ENCODE assay signal across 9 cellular contexts in the genomic region with DNA sequence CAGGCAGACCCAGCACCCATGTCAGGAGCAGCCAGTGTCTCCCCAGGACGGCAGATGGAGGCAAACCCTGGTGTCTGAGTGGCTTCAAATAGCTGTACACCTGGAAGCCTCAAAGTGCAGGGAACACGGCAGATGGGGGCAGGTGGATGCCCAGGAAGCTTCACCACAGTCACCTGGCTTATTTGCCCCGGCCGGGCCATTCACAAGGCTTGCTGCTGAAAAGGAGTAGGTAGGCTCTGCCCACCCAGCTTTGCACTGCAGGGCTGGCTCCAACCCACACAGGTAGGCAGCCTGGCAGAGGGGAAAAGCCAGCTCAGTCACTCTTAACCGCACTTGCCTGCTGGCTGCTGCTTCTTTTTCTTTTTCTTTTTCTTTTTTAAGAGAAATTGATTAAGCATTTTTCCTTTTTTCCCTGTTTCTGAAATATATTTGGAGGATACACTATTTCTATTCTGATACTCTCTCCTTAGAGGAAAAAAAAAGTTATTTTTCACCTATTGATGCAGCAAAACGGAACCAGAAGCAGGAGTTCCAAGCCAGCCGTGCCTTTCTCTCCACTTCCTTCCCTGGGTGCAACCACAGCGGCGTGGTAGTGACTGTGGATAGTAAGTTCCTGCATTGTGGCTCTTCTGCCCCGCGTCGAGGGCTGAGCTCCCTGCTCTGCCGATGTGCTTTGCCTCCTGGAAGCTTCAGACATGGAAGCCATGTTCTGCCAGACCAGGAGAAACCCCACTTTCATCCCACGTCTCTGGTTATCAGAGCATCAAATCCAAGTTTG.
A peak's percentile ranks its signal among the peaks of the same experiment; 100 is the strongest.
DNase-seq lines count a peak whose midpoint lies in the region; ATAC-seq and TF ChIP-seq lines count a peak whose summit lies in the region.
"Had no signal": no experiment of that assay in that cellular context is flagged by ENCODE, and none has a peak within 500 bp of the region (broad histone marks: within the 10 kb centered on the region; RNA-seq: fewer than 3 reads in every experiment).

No MANE protein-coding gene starts in this region.

- no peak for ATAC-seq in GM18517 (IDR thresholded peaks at IDR 0.05; ENCODE audit: unreplicated experiment)

- TF ChIP-seq EP300 in stomach (IDR thresholded peaks at IDR 0.05): no peak

- DNase-seq in activated gamma-delta T cell treated with Interleukin-2 at 50 U/mL for 16 hours: peak; percentile 24
- DNase-seq in activated gamma-delta T cell (lab: John Stamatoyannopoulos, UW): no peak
- DNase-seq in activated T-cell treated with anti-CD3 and anti-CD28 coated beads for 1 hour (ENCODE audit: low read depth): peak; percentile 11
- DNase-seq in medulla oblongata (ENCODE audit: extremely low spot score): peak; percentile 47
- peak; percentile 39 for DNase-seq in stomach
- no peak for DNase-seq in GOT3 (lab: John Stamatoyannopoulos, UW)
- no peak for DNase-seq in DMS153 (lab: John Stamatoyannopoulos, UW)
- DNase-seq: MG63 had no signal

- TF ChIP-seq CTCF in stomach (IDR thresholded peaks at IDR 0.05): no peak

- no peak overlapping the region for H3K4me3 ChIP-seq in stomach
- H3K4me3 ChIP-seq: MG63 had no signal

- H3K9me3 ChIP-seq in stomach: no peaks in the 10 kb centered on the region
- H3K9me3 ChIP-seq: MG63 had no signal

- intact Hi-C loops in stomach (cut with DNase I; ENCODE audit: low total_unique reads): no loop called here

- H3K27ac ChIP-seq in stomach: peak overlapping the region in 2 of 5 donors; percentile 10 to 22

- TF ChIP-seq POLR2A in stomach (IDR thresholded peaks at IDR 0.05): no peak

- 74 to 79% (median 78%) methylated on average over 13 to 14 of the region's 14 CpGs for WGBS in stomach, 5 donors

- no peaks in the 10 kb centered on the region for H3K27me3 ChIP-seq in stomach
- H3K27me3 ChIP-seq: MG63 had no signal

- H3K4me1 ChIP-seq in stomach: peaks cover 0 to 28% (median 7%) of the 10 kb centered on the region in 4 donors

- H3K36me3 ChIP-seq in stomach: no peaks in the 10 kb centered on the region
- H3K36me3 ChIP-seq: MG63 had no signal

Comparison
In these comparisons a context has a peak if more than half of its experiments do, and no peak if none do; other contexts are left out.
1. DNase-seq: peak in activated gamma-delta T cell treated with Interleukin-2 at 50 U/mL for 16 hours (single experiment), activated T-cell treated with anti-CD3 and anti-CD28 coated beads for 1 hour (single experiment), medulla oblongata (single experiment) and stomach (single experiment); none in activated gamma-delta T cell (single experiment), GOT3 (single experiment) and DMS153 (single experiment).